ENCODE assay signal across 1 cellular context in genomic region chr12:106078358-106079025, GRCh38.
TF ChIP-seq lines count a peak whose summit lies in the region.

No MANE protein-coding gene starts in this region.

TF ChIP-seq in SK-N-SH, 30 proteins besides CTCF, POLR2A, EP300 and RAD21 (continued from another document):
- peak; percentile 8; the same call in 1 of the 2 replicates for TF ChIP-seq RXRA (IDR thresholded peaks at IDR 0.05; ENCODE audit: borderline replicate concordance, low read depth)
- TF ChIP-seq EZH2phosphoT487 (IDR thresholded peaks at IDR 0.05; ENCODE audit: borderline replicate concordance, low read depth) = no peak
- TF ChIP-seq PBX3 (IDR thresholded peaks at IDR 0.05) = peak; percentile 73
- TF ChIP-seq SIN3A (IDR thresholded peaks at IDR 0.05; ENCODE audit: borderline replicate concordance, low read depth, low read length) = peak; percentile 21; the same call in 1 of the 2 replicates
- TF ChIP-seq RCOR1 (IDR thresholded peaks at IDR 0.05; ENCODE audit: low read length) = no peak
- peak; percentile 95 for TF ChIP-seq NFIC (IDR thresholded peaks at IDR 0.05; ENCODE audit: borderline replicate concordance)
- TF ChIP-seq ELF1 (IDR thresholded peaks at IDR 0.05) = no peak
- TF ChIP-seq TAF1 (IDR thresholded peaks at IDR 0.05; ENCODE audit: borderline replicate concordance, low read depth, low read length) = no peak
- TF ChIP-seq CHD2 (IDR thresholded peaks at IDR 0.05; ENCODE audit: low read length, partially characterized antibody) = no peak
- TF ChIP-seq GATA2 (CRISPR knock-in tag; IDR thresholded peaks at IDR 0.05) = no peak
- TF ChIP-seq POLR2AphosphoS5 (IDR thresholded peaks at IDR 0.05; ENCODE audit: low read depth, low read length) = peak; percentile 45; the same call in 1 of the 2 replicates
- no peak for TF ChIP-seq IRF3 (IDR thresholded peaks at IDR 0.05; ENCODE audit: low read depth, low read length)
- peak; percentile 61; the same call in 1 of the 2 replicates for TF ChIP-seq TCF12 (IDR thresholded peaks at IDR 0.05)
- peak; percentile 88 for TF ChIP-seq FOSL2 (IDR thresholded peaks at IDR 0.05; ENCODE audit: borderline replicate concordance, low read depth)
- TF ChIP-seq FOXJ3 (CRISPR knock-in tag; IDR thresholded peaks at IDR 0.05) = no peak
- TF ChIP-seq MEF2A (IDR thresholded peaks at IDR 0.05; ENCODE audit: borderline replicate concordance, low read depth) = no peak
- TF ChIP-seq YY1 (IDR thresholded peaks at IDR 0.05; ENCODE audit: low read depth) = peak; percentile 58; the same call in 1 of the 2 replicates
- no peak for TF ChIP-seq RFX5 (IDR thresholded peaks at IDR 0.05; ENCODE audit: low read length)
- TF ChIP-seq USF2 (IDR thresholded peaks at IDR 0.05; ENCODE audit: borderline replicate concordance, low read depth, low read length) = no peak
- TF ChIP-seq ZBTB33 (IDR thresholded peaks at IDR 0.05; ENCODE audit: borderline replicate concordance, low read depth) = no peak
- TF ChIP-seq MAX (IDR thresholded peaks at IDR 0.05; ENCODE audit: low read depth) = peak; percentile 81
- TF ChIP-seq SMC3 (IDR thresholded peaks at IDR 0.05; ENCODE audit: low read depth, low read length) = no peak
- TF ChIP-seq MXI1 (IDR thresholded peaks at IDR 0.05; ENCODE audit: low read depth, low read length) = no peak
